In the genomic region with DNA sequence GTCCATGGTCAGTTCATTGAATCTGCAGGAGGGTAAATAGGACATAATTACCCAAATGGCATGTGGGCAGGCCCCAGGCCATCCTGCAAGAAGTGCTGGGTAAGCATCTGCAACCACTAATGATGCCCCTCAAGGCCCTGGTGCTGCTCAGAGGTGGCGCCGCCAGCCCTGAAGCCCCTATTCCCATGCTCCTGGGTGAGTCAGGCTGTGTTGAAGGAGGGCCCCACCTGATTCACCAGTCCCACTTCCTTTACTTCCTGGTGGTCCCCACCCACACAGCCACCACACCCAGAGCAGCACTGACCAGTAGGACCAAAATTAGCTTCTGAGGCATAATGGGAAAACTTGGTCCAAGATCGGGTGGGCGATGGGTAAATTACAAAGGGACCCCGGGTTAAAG, we compare ENCODE assay signal across 1 cellular context.
A peak's percentile ranks its signal among the peaks of the same experiment; 100 is the strongest.
TF ChIP-seq lines count a peak whose summit lies in the region.

No MANE protein-coding gene starts in this region.

TF ChIP-seq in K562, 482 proteins besides CTCF, POLR2A, EP300 and RAD21 (continued from another document):
- TF ChIP-seq SMAD4 (CRISPR knock-in tag; conservative IDR thresholded peaks at IDR 0.05) = 0 out of 2 replicates have a peak, but pooled peaks have one; percentile 16
- TF ChIP-seq NFXL1 (CRISPR knock-in tag; IDR thresholded peaks at IDR 0.05) = 0 out of 2 replicates have a peak, but pooled peaks have one; percentile 13
- TF ChIP-seq, protein P1, sequence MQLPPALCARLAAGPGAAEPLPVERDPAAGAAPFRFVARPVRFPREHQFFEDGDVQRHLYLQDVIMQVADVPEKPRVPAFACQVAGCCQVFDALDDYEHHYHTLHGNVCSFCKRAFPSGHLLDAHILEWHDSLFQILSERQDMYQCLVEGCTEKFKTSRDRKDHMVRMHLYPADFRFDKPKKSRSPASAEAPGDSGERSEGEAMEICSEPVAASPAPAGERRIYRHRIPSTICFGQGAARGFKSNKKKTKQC (CRISPR knock-in tag; IDR thresholded peaks at IDR 0.05) = no peak
- TF ChIP-seq DMBX1 (CRISPR knock-in tag; IDR thresholded peaks at IDR 0.05; ENCODE audit: borderline replicate concordance) = peak; percentile 62; the same call in 1 of the 2 replicates
- TF ChIP-seq EGR1 (conservative IDR thresholded peaks at IDR 0.05) = 0 out of 2 replicates have a peak, but pooled peaks have one; percentile 41
- TF ChIP-seq, protein P2, sequence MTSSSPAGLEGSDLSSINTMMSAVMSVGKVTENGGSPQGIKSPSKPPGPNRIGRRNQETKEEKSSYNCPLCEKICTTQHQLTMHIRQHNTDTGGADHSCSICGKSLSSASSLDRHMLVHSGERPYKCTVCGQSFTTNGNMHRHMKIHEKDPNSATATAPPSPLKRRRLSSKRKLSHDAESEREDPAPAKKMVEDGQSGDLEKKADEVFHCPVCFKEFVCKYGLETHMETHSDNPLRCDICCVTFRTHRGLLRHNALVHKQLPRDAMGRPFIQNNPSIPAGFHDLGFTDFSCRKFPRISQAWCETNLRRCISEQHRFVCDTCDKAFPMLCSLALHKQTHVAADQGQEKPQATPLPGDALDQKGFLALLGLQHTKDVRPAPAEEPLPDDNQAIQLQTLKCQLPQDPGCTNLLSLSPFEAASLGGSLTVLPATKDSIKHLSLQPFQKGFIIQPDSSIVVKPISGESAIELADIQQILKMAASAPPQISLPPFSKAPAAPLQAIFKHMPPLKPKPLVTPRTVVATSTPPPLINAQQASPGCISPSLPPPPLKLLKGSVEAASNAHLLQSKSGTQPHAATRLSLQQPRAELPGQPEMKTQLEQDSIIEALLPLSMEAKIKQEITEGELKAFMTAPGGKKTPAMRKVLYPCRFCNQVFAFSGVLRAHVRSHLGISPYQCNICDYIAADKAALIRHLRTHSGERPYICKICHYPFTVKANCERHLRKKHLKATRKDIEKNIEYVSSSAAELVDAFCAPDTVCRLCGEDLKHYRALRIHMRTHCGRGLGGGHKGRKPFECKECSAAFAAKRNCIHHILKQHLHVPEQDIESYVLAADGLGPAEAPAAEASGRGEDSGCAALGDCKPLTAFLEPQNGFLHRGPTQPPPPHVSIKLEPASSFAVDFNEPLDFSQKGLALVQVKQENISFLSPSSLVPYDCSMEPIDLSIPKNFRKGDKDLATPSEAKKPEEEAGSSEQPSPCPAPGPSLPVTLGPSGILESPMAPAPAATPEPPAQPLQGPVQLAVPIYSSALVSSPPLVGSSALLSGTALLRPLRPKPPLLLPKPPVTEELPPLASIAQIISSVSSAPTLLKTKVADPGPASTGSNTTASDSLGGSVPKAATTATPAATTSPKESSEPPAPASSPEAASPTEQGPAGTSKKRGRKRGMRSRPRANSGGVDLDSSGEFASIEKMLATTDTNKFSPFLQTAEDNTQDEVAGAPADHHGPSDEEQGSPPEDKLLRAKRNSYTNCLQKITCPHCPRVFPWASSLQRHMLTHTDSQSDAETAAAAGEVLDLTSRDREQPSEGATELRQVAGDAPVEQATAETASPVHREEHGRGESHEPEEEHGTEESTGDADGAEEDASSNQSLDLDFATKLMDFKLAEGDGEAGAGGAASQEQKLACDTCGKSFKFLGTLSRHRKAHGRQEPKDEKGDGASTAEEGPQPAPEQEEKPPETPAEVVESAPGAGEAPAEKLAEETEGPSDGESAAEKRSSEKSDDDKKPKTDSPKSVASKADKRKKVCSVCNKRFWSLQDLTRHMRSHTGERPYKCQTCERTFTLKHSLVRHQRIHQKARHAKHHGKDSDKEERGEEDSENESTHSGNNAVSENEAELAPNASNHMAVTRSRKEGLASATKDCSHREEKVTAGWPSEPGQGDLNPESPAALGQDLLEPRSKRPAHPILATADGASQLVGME (CRISPR knock-in tag; IDR thresholded peaks at IDR 0.05) = peak; percentile 65; the same call in 1 of the 2 replicates
- peak; percentile 75; the same call in 1 of the 2 replicates for TF ChIP-seq ZNF311 (CRISPR knock-in tag; IDR thresholded peaks at IDR 0.05)
- TF ChIP-seq ZNF175 (CRISPR knock-in tag; IDR thresholded peaks at IDR 0.05; ENCODE audit: low read depth) = 0 out of 2 replicates have a peak, but pooled peaks have one; percentile 15
- 0 out of 4 replicates have a peak, but pooled peaks of 1 of the 2 experiments have one; percentile 17 for TF ChIP-seq MAZ (CRISPR knock-in tag; conservative IDR thresholded peaks at IDR 0.05 in 1 of 2, IDR thresholded peaks at IDR 0.05 in 1 of 2)
- 0 out of 2 replicates have a peak, but pooled peaks have one; percentile 41 for TF ChIP-seq E2F3 (CRISPR knock-in tag; IDR thresholded peaks at IDR 0.05)
